ENCODE assay signal across 1 cellular context in genomic region chr6:36752187-36752885, GRCh38.
TF ChIP-seq lines count a peak whose summit lies in the region.

No MANE protein-coding gene starts in this region.

TF ChIP-seq in HCT116, 20 proteins besides CTCF, POLR2A, EP300 and RAD21 (continued from another document):
- TF ChIP-seq EGR1 (IDR thresholded peaks at IDR 0.05; ENCODE audit: low read depth) (no peak), SP1 (IDR thresholded peaks at IDR 0.05; ENCODE audit: low read depth) (no peak), CBX3 (IDR thresholded peaks at IDR 0.05; ENCODE audit: low read depth) (no peak), TCF7L2 (IDR thresholded peaks at IDR 0.05; ENCODE audit: borderline replicate concordance, extremely low read depth, insufficient read depth, insufficient read length) (no peak)
